8 cellular contexts compared by ENCODE assay signal in genomic region chr11:506238-506949, GRCh38. TPM values are rescaled to one million over a fixed set of nuclear protein-coding genes. Genes with fewer than 3 reads are reported as not detected.
DNase-seq lines count a peak whose midpoint lies in the region; ATAC-seq and TF ChIP-seq lines count a peak whose summit lies in the region.

No MANE protein-coding gene starts in this region.

- H3K4me3 Mint-ChIP-seq in activated CD4-positive, alpha-beta memory T cell treated with anti-CD3 and anti-CD28 coated beads for 36 hours, result peak overlapping the region; percentile 97

- peaks cover 0 to 15% of the 10 kb centered on the region in 2 donors for H3K36me3 ChIP-seq in duodenal mucosa (ENCODE audit: control insufficient read depth in 1 of 2, insufficient read depth in 2 of 2, low read length in 2 of 2)

- no peak for TF ChIP-seq CTCF in lower leg skin (IDR thresholded peaks at IDR 0.05)

- H3K9me3 Mint-ChIP-seq in activated CD4-positive, alpha-beta memory T cell treated with anti-CD3 and anti-CD28 coated beads for 36 hours, result no peaks in the 10 kb centered on the region

- peaks cover 10% of the 10 kb centered on the region for H3K36me3 Mint-ChIP-seq in activated CD4-positive, alpha-beta memory T cell treated with anti-CD3 and anti-CD28 coated beads for 36 hours

- peak overlapping the region; percentile 100 for H3K27ac ChIP-seq in duodenal mucosa (ENCODE audit: low read depth, low read length)

- H3K9me3 ChIP-seq in duodenal mucosa (ENCODE audit: control insufficient read depth in 1 of 2, low read length in 2 of 2), result no peaks in the 10 kb centered on the region

- no peaks in the 10 kb centered on the region for H3K27me3 Mint-ChIP-seq in activated CD4-positive, alpha-beta memory T cell treated with anti-CD3 and anti-CD28 coated beads for 36 hours

- TF ChIP-seq POLR2A in lower leg skin (IDR thresholded peaks at IDR 0.05), result peak in 1 of 2 donors; percentile 20

- H3K4me3 ChIP-seq in duodenal mucosa (ENCODE audit: low read depth in 1 of 2, low read length in 2 of 2) (peak overlapping the region; percentile 90 to 92), lower leg skin (ENCODE audit: low read depth, poor library complexity, severe bottlenecking) (peak overlapping the region; percentile 77)

- peak overlapping the region; percentile 83 to 99 for H3K9ac ChIP-seq in duodenal mucosa (ENCODE audit: low read depth in 1 of 2, low read length in 2 of 2)

- H3K4me1 Mint-ChIP-seq in activated CD4-positive, alpha-beta memory T cell treated with anti-CD3 and anti-CD28 coated beads for 36 hours (ENCODE audit: low read depth), result peaks cover 27% of the 10 kb centered on the region

- intact Hi-C loops in activated CD4-positive, alpha-beta memory T cell treated with anti-CD3 and anti-CD28 coated beads for 36 hours (cut with micrococcal nuclease), result loop anchor here (1.0 to 2.0 kb wide), 4 partner anchors 68 to 299 kb away; partner anchors contain the start of genes BET1L, RIC8A and SIGIRR
- intact Hi-C loops in lower leg skin (cut with DNase I; ENCODE audit: low total_unique reads), result loop anchor here (10.0 kb wide), 1 partner anchor 102 kb away; no protein-coding TSS in a partner anchor

- WGBS in lower leg skin, 2 donors, result 0% methylated on average over 15 to 52 of the region's 63 CpGs

- DNase-seq in CD1c-positive myeloid dendritic cell (ENCODE audit: extremely low spot score), result peak; percentile 99
- DNase-seq in NCI-H774 (lab: John Stamatoyannopoulos, UW), result peak; percentile 96
- peak; percentile 98 for DNase-seq in activated CD4-positive, alpha-beta memory T cell treated with anti-CD3 and anti-CD28 coated beads for 36 hours
- peak; percentile 96 to 100 for DNase-seq in lower leg skin (ENCODE audit: low spot score in 2 of 2)
- DNase-seq in stimulated activated CD4-positive, alpha-beta T cell treated with anti-CD3 and anti-CD28 coated beads, Interleukin-4, amount 100 ng/mL, for 4 hours, result peak; percentile 95 to 97

- ATAC-seq in GM19397 (IDR thresholded peaks at IDR 0.05; ENCODE audit: unreplicated experiment) (peak; percentile 68), HG03565 (IDR thresholded peaks at IDR 0.05; ENCODE audit: unreplicated experiment) (peak; percentile 44)

- no peaks in the 10 kb centered on the region for H3K27me3 ChIP-seq in duodenal mucosa (ENCODE audit: control insufficient read depth in 1 of 2, insufficient read depth in 2 of 2, low read length in 2 of 2)

- peak overlapping the region; percentile 100 for H3K27ac Mint-ChIP-seq in activated CD4-positive, alpha-beta memory T cell treated with anti-CD3 and anti-CD28 coated beads for 36 hours

- CTCF ChIA-PET in activated CD4-positive, alpha-beta memory T cell treated with anti-CD3 and anti-CD28 coated beads for 36 hours (lab: Charles Lee), result interaction anchor here (0.9 to 5.0 kb wide), 3 partner anchors 12 to 58 kb away, joined by 3 to 40 read pairs (median 6); no protein-coding TSS in a partner anchor

- POLR2A ChIA-PET in activated CD4-positive, alpha-beta memory T cell treated with anti-CD3 and anti-CD28 coated beads for 36 hours (lab: Charles Lee), result interaction anchor here (1.0 to 2.2 kb wide), 8 partner anchors 12 to 151 kb away, joined by 3 to 22 read pairs (median 6); partner anchors contain the start of genes HRAS, PHRF1, PTDSS2 and SIGIRR

- H3K4me1 ChIP-seq in duodenal mucosa (ENCODE audit: control insufficient read depth in 1 of 2, insufficient read depth in 2 of 2, low read length in 2 of 2), result peaks cover 21 to 28% of the 10 kb centered on the region in 2 donors

RNA-seq across cellular contexts. Expression of gene RNH1, which starts 0.6 kb away (rescaled TPM):
- total RNA-seq in activated CD4-positive, alpha-beta memory T cell treated with anti-CD3 and anti-CD28 coated beads for 36 hours, result 100 to 1,000 TPM; 127 to 134 TPM
- 100 to 1,000 TPM; 419 to 465 (median 446) TPM for total RNA-seq in lower leg skin

RNA-seq across cellular contexts. Expression of gene HRAS, which starts 29.0 kb away (rescaled TPM):
- total RNA-seq in activated CD4-positive, alpha-beta memory T cell treated with anti-CD3 and anti-CD28 coated beads for 36 hours, result 10 to 100 TPM; 39.8 to 42.0 TPM
- total RNA-seq in lower leg skin, result 100 to 1,000 TPM in 3 of 4 donors, 10 to 100 TPM in 1; 98.5 to 196 (median 117) TPM

RNA-seq across cellular contexts. Expression of gene LRRC56, which starts 30.9 kb away (rescaled TPM):
- 1 to 10 TPM; 1.3 to 1.6 TPM for total RNA-seq in activated CD4-positive, alpha-beta memory T cell treated with anti-CD3 and anti-CD28 coated beads for 36 hours
- 1 to 10 TPM; 1.5 to 2.7 (median 1.8) TPM for total RNA-seq in lower leg skin

RNA-seq across cellular contexts. Expression of gene LMNTD2, which starts 54.1 kb away (rescaled TPM):
- 1 to 10 TPM; 3.1 to 3.9 TPM for total RNA-seq in activated CD4-positive, alpha-beta memory T cell treated with anti-CD3 and anti-CD28 coated beads for 36 hours
- 10 to 100 TPM in 2 of 4 donors, 1 to 10 TPM in 2; 7.6 to 20.4 (median 11.2) TPM for total RNA-seq in lower leg skin

RNA-seq across cellular contexts. Expression of gene RASSF7, which starts 54.4 kb away (rescaled TPM):
- total RNA-seq in activated CD4-positive, alpha-beta memory T cell treated with anti-CD3 and anti-CD28 coated beads for 36 hours, result 10 to 100 TPM; 18.8 to 21.9 TPM
- 100 to 1,000 TPM in 3 of 4 donors, 10 to 100 TPM in 1; 99.7 to 174 (median 139) TPM for total RNA-seq in lower leg skin

Comparison
In these comparisons a context has a peak if more than half of its experiments do, and no peak if none do; other contexts are left out.
1. Peak in every context shown above with its lines: DNase-seq, ATAC-seq, H3K4me3 ChIP-seq and H3K27ac ChIP-seq.